ENCODE assay signal across 1 cellular context in genomic region chr11:132717824-132718223, GRCh38.
TF ChIP-seq lines count a peak whose summit lies in the region.

No MANE protein-coding gene starts in this region.

TF ChIP-seq in H1, 55 proteins besides CTCF, POLR2A, EP300 and RAD21:
- no peak for TF ChIP-seq KDM5A (IDR thresholded peaks at IDR 0.05; ENCODE audit: low read length)
- TF ChIP-seq RXRA (IDR thresholded peaks at IDR 0.05; ENCODE audit: insufficient read depth, low read depth, low read length): no peak
- no peak for TF ChIP-seq KDM1A (IDR thresholded peaks at IDR 0.05; ENCODE audit: borderline replicate concordance, low read length)
